Comparison of ENCODE assay signal across 30 cellular contexts in genomic region chr13:33007950-33008349, GRCh38. TPM values are rescaled to one million over a fixed set of nuclear protein-coding genes. Genes with fewer than 3 reads are reported as not detected.
"Had no signal": no experiment of that assay in that cellular context is flagged by ENCODE, and none has a peak within 500 bp of the region (broad histone marks: within the 10 kb centered on the region; RNA-seq: fewer than 3 reads in every experiment).

No MANE protein-coding gene starts in this region.

- ATAC-seq: naive thymus-derived CD8-positive, alpha-beta T cell; natural killer cell treated with Interleukin-12 subunit alpha and Interleukin-12 subunit beta and Interleukin-15 and Interleukin-18, amount 100 ng/mL, for 72 hours; pancreas; psoas muscle; right cardiac atrium; stimulated activated memory B cell treated with anti-CD40 and anti-IgM and Interleukin-4, amounts not matched to agents 10 μg/mL and 1 μg/mL and 100 μg/mL, for 72 hours; stimulated activated naive CD8-positive, alpha-beta T cell treated with anti-CD3 and anti-CD28 coated beads, Interleukin-15, amount 100 ng/mL, for 72 hours; stimulated activated naive CD8-positive, alpha-beta T cell treated with anti-CD3 and anti-CD28 coated beads, Interleukin-15, Interleukin-2, amounts not matched to agents 100 U/mL and 50 U/mL, for 24 hours; upper lobe of right lung had no signal

- H3K4me3 ChIP-seq: pancreas, psoas muscle, skin epidermis, smooth muscle cell, spleen, suprapubic skin, testis, tibial artery, transverse colon, upper lobe of right lung, uterus had no signal

- H3K4me1 ChIP-seq: pancreas, psoas muscle, testis, tibial artery, uterus had no signal

- H3K27ac ChIP-seq: neutrophil, pancreas, psoas muscle, skin epidermis, spleen, suprapubic skin, testis, tibial artery, transverse colon, upper lobe of right lung, uterus had no signal

- H3K4me1 Mint-ChIP-seq: naive B cell; naive thymus-derived CD8-positive, alpha-beta T cell; stimulated activated memory B cell treated with anti-CD40 and anti-IgM and Interleukin-4, amounts not matched to agents 10 μg/mL and 1 μg/mL and 100 μg/mL, for 72 hours; stimulated activated naive CD8-positive, alpha-beta T cell treated with anti-CD3 and anti-CD28 coated beads, Interleukin-15, amount 100 ng/mL, for 72 hours had no signal

- H3K4me2 ChIP-seq: smooth muscle cell had no signal

- H3K36me3 Mint-ChIP-seq: type B pancreatic cell had no signal

- DNase-seq: naive B cell; naive thymus-derived CD8-positive, alpha-beta T cell; nephron progenitor cell; nucleus accumbens; pancreas; psoas muscle; right cardiac atrium; spleen; stimulated activated CD4-positive, alpha-beta T cell treated with anti-CD3 and anti-CD28 coated beads, Interleukin-12 subunit alpha, Interleukin-12 subunit beta, amount 100 ng/mL, for 4 hours; stimulated activated CD4-positive, alpha-beta T cell treated with anti-CD3 and anti-CD28 coated beads, Interleukin-1b, Interleukin-23, amount 100 ng/mL, for 48 hours; stimulated activated CD4-positive, alpha-beta T cell treated with anti-CD3 and anti-CD28 coated beads, Interleukin-4, amount 100 ng/mL, for 1 hour; stimulated activated CD4-positive, alpha-beta T cell treated with anti-CD3 and anti-CD28 coated beads, Interleukin-4, amount 100 ng/mL, for 4 hours; stimulated activated CD8-positive, alpha-beta memory T cell treated with anti-CD3 and anti-CD28 coated beads, Interleukin-4, amount 100 ng/mL, for 48 hours; stimulated activated naive CD4-positive, alpha-beta T cell; stimulated activated naive CD8-positive, alpha-beta T cell treated with anti-CD3 and anti-CD28 coated beads, Interleukin-15, amount 100 ng/mL, for 72 hours; stimulated activated naive CD8-positive, alpha-beta T cell treated with anti-CD3 and anti-CD28 coated beads, Interleukin-15, Interleukin-2, amounts not matched to agents 100 U/mL and 50 U/mL, for 24 hours; substantia nigra; testis; tibial artery; transverse colon; upper lobe of right lung; uterus had no signal

- H3K4me3 Mint-ChIP-seq: naive B cell; naive thymus-derived CD8-positive, alpha-beta T cell; natural killer cell treated with Interleukin-12 subunit alpha and Interleukin-12 subunit beta and Interleukin-15 and Interleukin-18, amount 100 ng/mL, for 72 hours; nephron progenitor cell; neural crest cell; stimulated activated memory B cell treated with anti-CD40 and anti-IgM and Interleukin-4, amounts not matched to agents 10 μg/mL and 1 μg/mL and 100 μg/mL, for 72 hours; stimulated activated naive CD8-positive, alpha-beta T cell treated with anti-CD3 and anti-CD28 coated beads, Interleukin-15, amount 100 ng/mL, for 72 hours; type B pancreatic cell had no signal

- H3K27me3 ChIP-seq: pancreas, suprapubic skin, testis, tibial artery, upper lobe of right lung, uterus had no signal

- H3K36me3 ChIP-seq: neutrophil, pancreas, spleen, suprapubic skin, tibial artery, transverse colon, upper lobe of right lung, uterus had no signal

- H3K27ac Mint-ChIP-seq: naive B cell; naive thymus-derived CD8-positive, alpha-beta T cell; natural killer cell treated with Interleukin-12 subunit alpha and Interleukin-12 subunit beta and Interleukin-15 and Interleukin-18, amount 100 ng/mL, for 72 hours; nephron progenitor cell; stimulated activated memory B cell treated with anti-CD40 and anti-IgM and Interleukin-4, amounts not matched to agents 10 μg/mL and 1 μg/mL and 100 μg/mL, for 72 hours; stimulated activated naive CD8-positive, alpha-beta T cell treated with anti-CD3 and anti-CD28 coated beads, Interleukin-15, amount 100 ng/mL, for 72 hours; type B pancreatic cell had no signal

- H3K9me3 ChIP-seq: neutrophil, pancreas, testis, uterus had no signal

- FAIRE-seq: pancreas had no signal

RNA-seq across cellular contexts. Expression of gene KL, which starts 8.3 kb away (rescaled TPM):
- polyA plus RNA-seq: naive thymus-derived CD8-positive, alpha-beta T cell; smooth muscle cell had no signal
